8 cellular contexts compared by ENCODE assay signal in the genomic region with DNA sequence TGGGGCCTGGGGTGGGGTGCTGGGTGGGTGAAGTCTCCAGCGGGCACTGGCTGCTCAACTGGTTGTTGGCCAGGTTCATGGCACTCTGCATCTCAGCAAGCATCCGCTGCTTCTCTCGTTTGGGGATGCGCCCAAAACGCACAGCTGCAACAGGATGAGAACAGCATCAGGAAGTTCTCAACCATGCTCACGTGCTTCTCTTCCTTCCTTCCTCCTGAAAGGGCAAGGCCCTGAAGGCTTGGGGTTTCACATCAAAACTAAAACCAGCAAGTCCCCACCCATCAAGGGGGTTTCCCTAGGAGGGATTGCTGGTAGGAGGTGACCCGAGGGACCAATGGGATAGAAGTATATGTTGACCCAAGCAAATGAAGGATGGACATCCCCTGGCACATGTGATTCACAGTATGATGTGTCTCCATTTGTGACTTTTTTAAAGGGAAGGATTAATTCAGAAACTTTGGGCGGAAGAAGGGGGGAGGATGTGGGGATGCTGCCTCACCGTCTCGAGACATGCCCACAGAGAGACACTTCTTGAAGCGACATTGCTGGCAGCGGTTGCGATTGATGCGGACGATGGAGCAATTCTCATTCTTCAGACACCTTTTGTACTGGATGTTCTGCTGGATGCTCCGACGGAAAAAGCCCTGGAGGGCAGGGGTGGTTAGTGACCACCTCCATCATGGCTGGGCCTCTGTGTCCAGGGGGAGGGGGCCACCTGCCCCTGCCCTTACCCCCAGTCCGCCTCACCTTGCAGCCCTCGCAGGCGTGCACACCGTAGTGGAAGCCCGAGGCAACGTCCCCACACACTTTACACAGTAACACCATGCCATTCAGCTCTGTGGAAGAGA.
DNase-seq lines count a peak whose midpoint lies in the region; ATAC-seq lines count a peak whose summit lies in the region.

No MANE protein-coding gene starts in this region.

- DNase-seq in activated CD4-positive, alpha-beta T cell treated with anti-CD3 and anti-CD28 coated beads for 24 hours (ENCODE audit: low read depth in 2 of 2) = peak; percentile 53 to 77
- peak; percentile 84 for DNase-seq in effector CD4-positive, alpha-beta T cell
- peak; percentile 44 to 59 for DNase-seq in stimulated activated CD4-positive, alpha-beta T cell treated with anti-CD3 and anti-CD28 coated beads, Interleukin-15, amount 100 ng/mL, for 1 hour (ENCODE audit: low read depth in 1 of 2, low spot score in 1 of 2)
- no peak for DNase-seq in NCI-H1694 treated with DMSO at 0.1 percent for 48 hours (lab: John Stamatoyannopoulos, UW)
- no peak for DNase-seq in NCI-H774 (lab: John Stamatoyannopoulos, UW)
- no peak for DNase-seq in NCI-H748 (lab: John Stamatoyannopoulos, UW; ENCODE audit: unreplicated experiment)

- ATAC-seq in GM18861 (IDR thresholded peaks at IDR 0.05; ENCODE audit: unreplicated experiment) (peak; percentile 50), HG02938 (IDR thresholded peaks at IDR 0.05; ENCODE audit: unreplicated experiment) (peak; percentile 47)

Comparison
In these comparisons a context has a peak if more than half of its experiments do, and no peak if none do; other contexts are left out.
1. DNase-seq: peak in activated CD4-positive, alpha-beta T cell treated with anti-CD3 and anti-CD28 coated beads for 24 hours (2 of 2), effector CD4-positive, alpha-beta T cell (single experiment) and stimulated activated CD4-positive, alpha-beta T cell treated with anti-CD3 and anti-CD28 coated beads, Interleukin-15, amount 100 ng/mL, for 1 hour (2 of 2); none in NCI-H1694 treated with DMSO at 0.1 percent for 48 hours (single experiment), NCI-H774 (single experiment) and NCI-H748 (single experiment).